ENCODE assay signal across 9 cellular contexts in genomic region chr9:16266648-16267276, GRCh38.
DNase-seq lines count a peak whose midpoint lies in the region; ATAC-seq and TF ChIP-seq lines count a peak whose summit lies in the region.
"Had no signal": no experiment of that assay in that cellular context is flagged by ENCODE, and none has a peak within 500 bp of the region (broad histone marks: within the 10 kb centered on the region; RNA-seq: fewer than 3 reads in every experiment).

No MANE protein-coding gene starts in this region.

- no peaks in the 10 kb centered on the region for H3K4me1 ChIP-seq in Panc1 (ENCODE audit: control insufficient read depth, insufficient read depth, low read length)
- H3K4me1 ChIP-seq in foreskin keratinocyte = no peaks in the 10 kb centered on the region
- no peaks in the 10 kb centered on the region for H3K4me1 ChIP-seq in suprapubic skin

- no peak for TF ChIP-seq POLR2A in suprapubic skin (IDR thresholded peaks at IDR 0.05)

- H3K4me3 ChIP-seq in Panc1 (ENCODE audit: low read depth in 2 of 2, low read length in 2 of 2) (no peak overlapping the region), suprapubic skin (peak overlapping the region; percentile 19)

- intact Hi-C loops in Panc1 (cut with micrococcal nuclease; ENCODE audit: unreplicated experiment) = no loop called here

- no TSS peak for BruUV-seq in Panc1 (replicated peaks; lab: Mats Ljungman, UMichigan)

- no peaks in the 10 kb centered on the region for H3K36me3 ChIP-seq in Panc1 (ENCODE audit: control insufficient read depth, insufficient read depth, low read length)
- H3K36me3 ChIP-seq in suprapubic skin = no peaks in the 10 kb centered on the region

- POLR2A ChIA-PET in Panc1 (lab: Charles Lee) = no interaction called here

- TF ChIP-seq CTCF in Panc1 (IDR thresholded peaks at IDR 0.05) = peak; percentile 60
- peak; percentile 63 for TF ChIP-seq CTCF in foreskin keratinocyte (conservative IDR thresholded peaks at IDR 0.05)
- peak in 1 of 2 donors; percentile 15 for TF ChIP-seq CTCF in suprapubic skin (IDR thresholded peaks at IDR 0.05)

- DNase-seq in activated CD4-positive, alpha-beta T cell treated with anti-CD3 and anti-CD28 coated beads for 48 hours = peak; percentile 21
- DNase-seq in activated CD4-positive, alpha-beta T cell treated with anti-CD3 and anti-CD28 coated beads, Interleukin-2, amount 50 U/mL, for 4 hours = no peak
- no peak for DNase-seq in Panc1 (ENCODE audit: low read depth, low spot score)
- DNase-seq in foreskin keratinocyte = no peak
- DNase-seq in suprapubic skin (ENCODE audit: low spot score in 2 of 2) = no peak
- DNase-seq in NCI-H1105 treated with DMSO at 0.1 percent for 48 hours (lab: John Stamatoyannopoulos, UW) = no peak
- DNase-seq in KG1 (lab: John Stamatoyannopoulos, UW) = no peak
- DNase-seq: CD4-positive, alpha-beta memory T cell had no signal

- no peak for TF ChIP-seq EP300 in suprapubic skin (IDR thresholded peaks at IDR 0.05)

- ATAC-seq in Panc1 = no peak
- ATAC-seq in foreskin keratinocyte = no peak
- no peak for ATAC-seq in HG03442 (IDR thresholded peaks at IDR 0.05; ENCODE audit: unreplicated experiment)

- CTCF ChIA-PET in Panc1 (lab: Charles Lee) = no interaction called here

- H3K27me3 ChIP-seq in Panc1 (ENCODE audit: control insufficient read depth, insufficient read depth, low read length) (no peaks in the 10 kb centered on the region), foreskin keratinocyte (no peaks in the 10 kb centered on the region), suprapubic skin (no peaks in the 10 kb centered on the region)

- WGBS in suprapubic skin = 91% methylated on average over 9 of the region's 9 CpGs

- H3K27ac ChIP-seq in Panc1 (ENCODE audit: low read length) (no peak overlapping the region), foreskin keratinocyte (no peak overlapping the region), suprapubic skin (peak overlapping the region; percentile 48)

- no peaks in the 10 kb centered on the region for H3K9me3 ChIP-seq in Panc1 (ENCODE audit: control insufficient read depth, insufficient read depth, low read depth, low read length)
- H3K9me3 ChIP-seq in suprapubic skin = no peaks in the 10 kb centered on the region

- in situ Hi-C loops in Panc1 (cut with HindIII; ENCODE audit: low pct_unique_long_range_greater_than_20kb, low sequenced_read_pairs) = no loop called here
